In genomic region chr2:225056330-225057073, GRCh38 we compare ENCODE assay signal across 19 cellular contexts. TPM values are rescaled to one million over a fixed set of nuclear protein-coding genes. Genes with fewer than 3 reads are reported as not detected.
DNase-seq lines count a peak whose midpoint lies in the region; ATAC-seq, FAIRE-seq and TF ChIP-seq lines count a peak whose summit lies in the region.
"Had no signal": no experiment of that assay in that cellular context is flagged by ENCODE, and none has a peak within 500 bp of the region (broad histone marks: within the 10 kb centered on the region; RNA-seq: fewer than 3 reads in every experiment).

No MANE protein-coding gene starts in this region.

- no peak for FAIRE-seq in HepG2 (lab: Jason Lieb, UNC)
- FAIRE-seq: A549, GM19239, K562, keratinocyte, small intestine, TTC549 had no signal

- no peak overlapping the region for H2AFZ ChIP-seq in HepG2 (ENCODE audit: low read length)

- H3K27ac Mint-ChIP-seq in activated CD4-positive, alpha-beta T cell treated with anti-CD3 and anti-CD28 coated beads for 36 hours: peak overlapping the region; percentile 14
- H3K27ac Mint-ChIP-seq in CD8-positive, alpha-beta memory T cell: peak overlapping the region in 6 of 8 donors; percentile 36 to 82 (median 55)
- no peak overlapping the region for H3K27ac Mint-ChIP-seq in activated CD8-positive, alpha-beta T cell treated with anti-CD3 and anti-CD28 coated beads for 36 hours

- peak overlapping the region; percentile 5 for H3K4me3 ChIP-seq in CD8-positive, alpha-beta memory T cell (ENCODE audit: low read length)
- H3K4me3 ChIP-seq in fibroblast of mammary gland (ENCODE audit: control insufficient read depth, low read depth, low read length) (no peak overlapping the region), HepG2 (replicated peaks in 1 of 3; ENCODE audit: insufficient read depth in 1 of 3, low read depth in 2 of 3, low read length in 3 of 3) (no peak overlapping the region)
- H3K4me3 ChIP-seq: A549, K562 had no signal

- no peak for DNase-seq in activated CD4-positive, alpha-beta T cell treated with anti-CD3 and anti-CD28 coated beads for 36 hours
- DNase-seq in activated CD4-positive, alpha-beta T cell treated with anti-CD3 and anti-CD28 coated beads for 4 hours: no peak
- no peak for DNase-seq in CD8-positive, alpha-beta memory T cell
- DNase-seq in activated CD8-positive, alpha-beta T cell treated with anti-CD3 and anti-CD28 coated beads for 36 hours: peak; percentile 28
- DNase-seq in fibroblast of mammary gland (ENCODE audit: low read depth) (peak; percentile 26), ecto neural progenitor cell (ENCODE audit: low spot score) (no peak), HepG2 (ENCODE audit: low spot score) (no peak)
- DNase-seq: COR-L47, GF-D8, midbrain, NCI-H1417 treated with DMSO at 0.1 percent for 48 hours, NCI-H345, small intestine had no signal

- H3K79me2 ChIP-seq in HepG2 (ENCODE audit: insufficient read depth, low read length): no peaks in the 10 kb centered on the region

- no peak for TF ChIP-seq POLR2A in HepG2 (IDR thresholded peaks at IDR 0.05; ENCODE audit: insufficient read depth in 1 of 2, low read depth in 2 of 2, low read length in 2 of 2)

- H3K27me3 Mint-ChIP-seq in activated CD4-positive, alpha-beta T cell treated with anti-CD3 and anti-CD28 coated beads for 36 hours: no peaks in the 10 kb centered on the region
- no peaks in the 10 kb centered on the region for H3K27me3 Mint-ChIP-seq in CD8-positive, alpha-beta memory T cell
- H3K27me3 Mint-ChIP-seq in activated CD8-positive, alpha-beta T cell treated with anti-CD3 and anti-CD28 coated beads for 36 hours: no peaks in the 10 kb centered on the region

- CTCF ChIA-PET in activated CD4-positive, alpha-beta T cell treated with anti-CD3 and anti-CD28 coated beads for 36 hours (lab: Charles Lee): interaction anchor here (0.5 to 1.4 kb wide), 4 partner anchors 9 to 97 kb away, joined by 3 to 7 read pairs (median 4); no protein-coding TSS in a partner anchor
- CTCF ChIA-PET in CD8-positive, alpha-beta memory T cell (lab: Charles Lee): interaction anchor here (1.0 to 5.2 kb wide), 5 partner anchors 13 to 103 kb away, joined by 3 to 42 read pairs (median 5); partner anchors contain the start of gene DOCK10
- CTCF ChIA-PET in activated CD8-positive, alpha-beta T cell treated with anti-CD3 and anti-CD28 coated beads for 36 hours (lab: Charles Lee): interaction anchor here (0.7 to 1.3 kb wide), 3 partner anchors 9 to 16 kb away, joined by 4 to 8 read pairs (median 5); partner anchors contain the start of gene DOCK10
- CTCF ChIA-PET in HepG2 (lab: Yijun Ruan, JAX; ENCODE audit: low intra/inter-chr PET ratio, low total read pairs): no interaction called here

- POLR2A ChIA-PET in activated CD4-positive, alpha-beta T cell treated with anti-CD3 and anti-CD28 coated beads for 36 hours (lab: Charles Lee): no interaction called here
- POLR2A ChIA-PET in CD8-positive, alpha-beta memory T cell (lab: Charles Lee): interaction anchor here (0.8 to 1.7 kb wide), 3 partner anchors 15 to 170 kb away, joined by 3 to 7 read pairs (median 3); partner anchors contain the start of gene DOCK10
- POLR2A ChIA-PET in activated CD8-positive, alpha-beta T cell treated with anti-CD3 and anti-CD28 coated beads for 36 hours (lab: Charles Lee): interaction anchor here (5.2 kb wide), 1 partner anchor 15 kb away, joined by 67 read pairs; the partner anchor contains the start of gene DOCK10
- POLR2A ChIA-PET in HepG2 (lab: Yijun Ruan, JAX): no interaction called here

- H3K4me3 Mint-ChIP-seq in activated CD4-positive, alpha-beta T cell treated with anti-CD3 and anti-CD28 coated beads for 36 hours: no peak overlapping the region
- peak overlapping the region in 6 of 7 donors; percentile 36 to 64 (median 46) for H3K4me3 Mint-ChIP-seq in CD8-positive, alpha-beta memory T cell
- H3K4me3 Mint-ChIP-seq in activated CD8-positive, alpha-beta T cell treated with anti-CD3 and anti-CD28 coated beads for 36 hours: no peak overlapping the region

- H3K36me3 ChIP-seq in CD8-positive, alpha-beta memory T cell (ENCODE audit: insufficient read depth, low read length): no peaks in the 10 kb centered on the region
- H3K36me3 ChIP-seq in HepG2 (replicated peaks in 1 of 2; ENCODE audit: control insufficient read depth in 1 of 2, insufficient read depth in 2 of 2, low read length in 2 of 2): no peaks in the 10 kb centered on the region

- intact Hi-C loops in activated CD4-positive, alpha-beta T cell treated with anti-CD3 and anti-CD28 coated beads for 36 hours (cut with DNase I, micrococcal nuclease): no loop called here
- intact Hi-C loops in activated CD8-positive, alpha-beta T cell treated with anti-CD3 and anti-CD28 coated beads for 36 hours (cut with micrococcal nuclease): no loop called here
- intact Hi-C loops in HepG2 (cut with micrococcal nuclease; ENCODE audit: unreplicated experiment): no loop called here

- no TSS peak for BruUV-seq in HepG2 (replicated peaks; lab: Mats Ljungman, UMichigan)

- no peak overlapping the region for H3K9ac ChIP-seq in HepG2 (ENCODE audit: insufficient read depth, low read depth, low read length)

- no peak for TF ChIP-seq EP300 in HepG2 (IDR thresholded peaks at IDR 0.05; ENCODE audit: low read depth in 2 of 2, low read length in 2 of 2)
- TF ChIP-seq EP300 in HepG2 (CRISPR knock-in tag; IDR thresholded peaks at IDR 0.05; ENCODE audit: borderline replicate concordance): no peak

- H3K4me1 Mint-ChIP-seq in activated CD4-positive, alpha-beta T cell treated with anti-CD3 and anti-CD28 coated beads for 36 hours: peaks cover 42% of the 10 kb centered on the region
- peaks cover 52 to 75% (median 72%) of the 10 kb centered on the region in 3 donors for H3K4me1 Mint-ChIP-seq in CD8-positive, alpha-beta memory T cell
- peaks cover 54% of the 10 kb centered on the region for H3K4me1 Mint-ChIP-seq in activated CD8-positive, alpha-beta T cell treated with anti-CD3 and anti-CD28 coated beads for 36 hours (ENCODE audit: low read depth)

- no peak for TF ChIP-seq RAD21 in HepG2 (CRISPR knock-in tag; IDR thresholded peaks at IDR 0.05)

- no peaks in the 10 kb centered on the region for H3K9me3 ChIP-seq in CD8-positive, alpha-beta memory T cell (ENCODE audit: low read length)
- peaks cover 22% of the 10 kb centered on the region; the same call in 1 of the 2 replicates for H3K9me3 ChIP-seq in HepG2 (ENCODE audit: low read length)
- H3K9me3 ChIP-seq: A549 had no signal

- TF ChIP-seq CTCF in activated CD8-positive, alpha-beta T cell treated with anti-CD3 and anti-CD28 coated beads for 36 hours (IDR thresholded peaks at IDR 0.05): no peak
- no peak for TF ChIP-seq CTCF in fibroblast of mammary gland (conservative IDR thresholded peaks at IDR 0.05; ENCODE audit: control insufficient read depth, insufficient read depth, low read depth, low read length)
- no peak for TF ChIP-seq CTCF in HepG2 (CRISPR knock-in tag; IDR thresholded peaks at IDR 0.05)

- H3K27me3 ChIP-seq in CD8-positive, alpha-beta memory T cell (ENCODE audit: insufficient read depth, low read length, poor library complexity, severe bottlenecking): no peaks in the 10 kb centered on the region
- H3K27me3 ChIP-seq in HepG2 (ENCODE audit: control insufficient read depth in 1 of 2, insufficient read depth in 2 of 2, low read length in 2 of 2): no peaks in the 10 kb centered on the region

- no peaks in the 10 kb centered on the region for H3K9me3 Mint-ChIP-seq in activated CD4-positive, alpha-beta T cell treated with anti-CD3 and anti-CD28 coated beads for 36 hours (ENCODE audit: low read depth)
- peaks cover 0 to 3% (median 0%) of the 10 kb centered on the region in 5 donors for H3K9me3 Mint-ChIP-seq in CD8-positive, alpha-beta memory T cell
- no peaks in the 10 kb centered on the region for H3K9me3 Mint-ChIP-seq in activated CD8-positive, alpha-beta T cell treated with anti-CD3 and anti-CD28 coated beads for 36 hours

- H3K4me1 ChIP-seq in CD8-positive, alpha-beta memory T cell (ENCODE audit: insufficient read depth, low read length): peaks cover 51% of the 10 kb centered on the region
- no peaks in the 10 kb centered on the region for H3K4me1 ChIP-seq in HepG2 (ENCODE audit: insufficient read depth, low read length)

- peak; percentile 68 for ATAC-seq in activated CD4-positive, alpha-beta T cell treated with anti-CD3 and anti-CD28 coated beads for 36 hours
- peak; percentile 72 for ATAC-seq in activated CD8-positive, alpha-beta T cell treated with anti-CD3 and anti-CD28 coated beads for 36 hours
- ATAC-seq in HepG2: no peak
- no peak for ATAC-seq in HG03175 (IDR thresholded peaks at IDR 0.05; ENCODE audit: unreplicated experiment)
- ATAC-seq: A549, K562 had no signal

- H3K36me3 Mint-ChIP-seq in activated CD4-positive, alpha-beta T cell treated with anti-CD3 and anti-CD28 coated beads for 36 hours (ENCODE audit: low read depth): peaks cover 3% of the 10 kb centered on the region
- H3K36me3 Mint-ChIP-seq in CD8-positive, alpha-beta memory T cell: no peaks in the 10 kb centered on the region
- H3K36me3 Mint-ChIP-seq in activated CD8-positive, alpha-beta T cell treated with anti-CD3 and anti-CD28 coated beads for 36 hours (ENCODE audit: low read depth): no peaks in the 10 kb centered on the region

- H3K27ac ChIP-seq in CD8-positive, alpha-beta memory T cell (ENCODE audit: low read depth, low read length): no peak overlapping the region
- no peak overlapping the region for H3K27ac ChIP-seq in HepG2 (ENCODE audit: extremely low read length, insufficient read depth, low read length)
- H3K27ac ChIP-seq: A549 had no signal

- H4K20me1 ChIP-seq in HepG2 (ENCODE audit: insufficient read depth, low read length): no peaks in the 10 kb centered on the region

- no peak overlapping the region for H3K4me2 ChIP-seq in HepG2 (ENCODE audit: low read depth, low read length)
- H3K4me2 ChIP-seq: A549 had no signal

- in situ Hi-C loops in HepG2 (cut with HindIII; ENCODE audit: extremely low pct_ligation_motif_present, low pct_unique_long_range_greater_than_20kb): no loop called here

- 9% methylated on average over 2 of the region's 2 CpGs for WGBS in HepG2 (ENCODE audit: low lambda C conversion rate)

RNA-seq across cellular contexts. Expression of gene DOCK10, which starts 14.2 kb away (rescaled TPM):
- total RNA-seq in activated CD4-positive, alpha-beta T cell treated with anti-CD3 and anti-CD28 coated beads for 36 hours: 100 to 1,000 TPM; 177 to 196 TPM
- total RNA-seq in CD8-positive, alpha-beta memory T cell: 100 to 1,000 TPM; 135 to 138 TPM
- 52.4 TPM for polyA plus RNA-seq in CD8-positive, alpha-beta memory T cell
- total RNA-seq in activated CD8-positive, alpha-beta T cell treated with anti-CD3 and anti-CD28 coated beads for 36 hours: 100 to 1,000 TPM; 191 to 198 TPM
- not detected in 2 replicates for total RNA-seq in HepG2 (2016; rRNA removed; fragmentation: Illumina TruSeq; extraction: Trizol)
- not detected in 2 replicates for total RNA-seq in HepG2 (2016; cell fraction: cytosol; rRNA removed; fragmentation: Illumina TruSeq; extraction: Trizol; ENCODE audit: low read depth)
- total RNA-seq in HepG2 (2016; cell fraction: insoluble cytoplasmic fraction; rRNA removed; fragmentation: Illumina TruSeq; extraction: Trizol): not detected in 2 replicates
- not detected in 2 replicates for total RNA-seq in HepG2 (2016; cell fraction: membrane; rRNA removed; fragmentation: Illumina TruSeq; extraction: Trizol)
- total RNA-seq in HepG2 (2016; cell fraction: nucleus; rRNA removed; fragmentation: Illumina TruSeq; extraction: Trizol): not detected in 2 replicates
- not detected in 2 replicates for polyA plus RNA-seq in HepG2 (2011; rRNA removed)
- polyA plus RNA-seq in HepG2 (2011; cell fraction: cytosol; rRNA removed): 0.05 TPM in 1 of 2 replicates, not detected in the other
- polyA plus RNA-seq in HepG2 (2011; cell fraction: nucleus; rRNA removed): not detected in 2 replicates
- polyA plus RNA-seq in HepG2 (2012): not detected in 2 replicates
- polyA plus RNA-seq in HepG2 (2016; cell fraction: cytosol; fragmentation: Illumina TruSeq; extraction: Trizol; ENCODE audit: low read depth): not detected in 2 replicates
- polyA plus RNA-seq in HepG2 (2016; cell fraction: insoluble cytoplasmic fraction; fragmentation: Illumina TruSeq; extraction: Trizol; ENCODE audit: low read depth): not detected in 2 replicates
- not detected in 2 replicates for polyA plus RNA-seq in HepG2 (2016; cell fraction: membrane; fragmentation: Illumina TruSeq; extraction: Trizol; ENCODE audit: low read depth)
- not detected in 2 replicates for polyA plus RNA-seq in HepG2 (2016; cell fraction: nucleus; fragmentation: Illumina TruSeq; extraction: Trizol; ENCODE audit: insufficient read depth, low read depth)
- not detected in 2 replicates for polyA minus RNA-seq in HepG2 (2011; rRNA and poly(A)+ RNA removed; ENCODE audit: low replicate concordance)
- polyA minus RNA-seq in HepG2 (2011; cell fraction: cytosol; rRNA and poly(A)+ RNA removed): not detected in 2 replicates
- not detected in 2 replicates for polyA minus RNA-seq in HepG2 (2011; cell fraction: nucleus; rRNA and poly(A)+ RNA removed)

Comparison
In these comparisons a context has a peak if more than half of its experiments do, and no peak if none do; other contexts are left out.
1. ATAC-seq: peak in activated CD4-positive, alpha-beta T cell treated with anti-CD3 and anti-CD28 coated beads for 36 hours (single experiment) and activated CD8-positive, alpha-beta T cell treated with anti-CD3 and anti-CD28 coated beads for 36 hours (single experiment); none in HepG2 (single experiment) and HG03175 (single experiment).
2. DNase-seq: peak in activated CD8-positive, alpha-beta T cell treated with anti-CD3 and anti-CD28 coated beads for 36 hours (single experiment) and fibroblast of mammary gland (single experiment); none in activated CD4-positive, alpha-beta T cell treated with anti-CD3 and anti-CD28 coated beads for 36 hours (single experiment), activated CD4-positive, alpha-beta T cell treated with anti-CD3 and anti-CD28 coated beads for 4 hours (0 of 2), CD8-positive, alpha-beta memory T cell (0 of 5), ecto neural progenitor cell (single experiment) and HepG2 (single experiment).
3. H3K4me3 Mint-ChIP-seq: peak in CD8-positive, alpha-beta memory T cell (6 of 7); none in activated CD4-positive, alpha-beta T cell treated with anti-CD3 and anti-CD28 coated beads for 36 hours (single experiment) and activated CD8-positive, alpha-beta T cell treated with anti-CD3 and anti-CD28 coated beads for 36 hours (single experiment).
4. RNA of gene DOCK10, which starts 14.2 kb away (total RNA-seq): 191 to 198 TPM in activated CD8-positive, alpha-beta T cell treated with anti-CD3 and anti-CD28 coated beads for 36 hours, 177 to 196 TPM in activated CD4-positive, alpha-beta T cell treated with anti-CD3 and anti-CD28 coated beads for 36 hours and 135 to 138 TPM in CD8-positive, alpha-beta memory T cell; not detected in HepG2; every median in the first group is over 100 times any median in the second.
5. POLR2A ChIA-PET loops: an anchor here in CD8-positive, alpha-beta memory T cell (0.8 to 1.7 kb wide) and activated CD8-positive, alpha-beta T cell treated with anti-CD3 and anti-CD28 coated beads for 36 hours (5.2 kb wide); none called in activated CD4-positive, alpha-beta T cell treated with anti-CD3 and anti-CD28 coated beads for 36 hours and HepG2.